15 cellular contexts compared by ENCODE assay signal in the genomic region with DNA sequence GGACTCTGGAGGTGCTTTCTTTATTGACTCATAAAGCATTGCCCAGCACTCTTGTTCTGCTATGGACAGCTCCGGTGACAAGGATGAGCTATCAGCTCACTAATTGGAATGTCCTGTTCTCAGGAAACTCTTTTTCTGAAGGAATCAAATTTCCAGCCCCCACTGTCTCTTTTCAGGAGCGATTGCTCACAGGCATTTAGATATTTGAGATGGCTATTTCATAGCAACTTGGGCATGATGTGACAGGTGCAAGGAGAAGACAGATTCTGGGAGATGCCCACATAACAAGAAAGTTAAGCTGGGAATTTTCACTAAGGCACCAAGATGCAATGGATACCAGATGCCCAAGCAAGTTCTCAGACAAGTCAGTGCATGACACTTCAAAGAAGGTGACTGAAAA.
"Had no signal": no experiment of that assay in that cellular context is flagged by ENCODE, and none has a peak within 500 bp of the region (broad histone marks: within the 10 kb centered on the region; RNA-seq: fewer than 3 reads in every experiment).

No MANE protein-coding gene starts in this region.

- H3K27me3 ChIP-seq: cardiac muscle cell, neural progenitor cell, thyroid gland, upper lobe of right lung had no signal

- H3K4me2 ChIP-seq: neural progenitor cell had no signal

- H3K9me3 ChIP-seq: lower lobe of right lung, thyroid gland, upper lobe of right lung had no signal

- H3K4me3 ChIP-seq: cardiac muscle cell, lower lobe of right lung, neural progenitor cell, thyroid gland, upper lobe of right lung had no signal

- H3K36me3 ChIP-seq: cardiac muscle cell, lower lobe of right lung, neural progenitor cell, thyroid gland, upper lobe of right lung had no signal

- H3K4me1 ChIP-seq: lower lobe of right lung, upper lobe of right lung had no signal

- H2AFZ ChIP-seq: neural progenitor cell had no signal

- H3K9ac ChIP-seq: neural progenitor cell had no signal

- FAIRE-seq: kidney had no signal

- DNase-seq: activated B cell treated with CpG ODN at 0.5 μM for 24 hours; activated CD4-positive, alpha-beta T cell treated with anti-CD3 and anti-CD28 coated beads for 36 hours; activated CD4-positive, alpha-beta T cell treated with anti-CD3 and anti-CD28 coated beads, Interleukin-2, amount 50 U/mL, for 4 hours; activated CD8-positive, alpha-beta memory T cell treated with anti-CD3 and anti-CD28 coated beads for 24 hours; activated CD8-positive, alpha-beta memory T cell treated with anti-CD3 and anti-CD28 coated beads, Interleukin-2, amount 50 U/mL, for 4 hours; activated naive CD8-positive, alpha-beta T cell treated with anti-CD3 and anti-CD28 coated beads for 36 hours; activated T-cell treated with anti-CD3 and anti-CD28 coated beads, Interleukin-2, amount 50 U/mL, for 24 hours; kidney; lower lobe of right lung; naive thymus-derived CD8-positive, alpha-beta T cell; T-helper 17 cell; thyroid gland; upper lobe of right lung had no signal

- H3K27ac ChIP-seq: cardiac muscle cell, lower lobe of right lung, neural progenitor cell, thyroid gland, upper lobe of right lung had no signal
